ENCODE assay signal across 1 cellular context in the genomic region with DNA sequence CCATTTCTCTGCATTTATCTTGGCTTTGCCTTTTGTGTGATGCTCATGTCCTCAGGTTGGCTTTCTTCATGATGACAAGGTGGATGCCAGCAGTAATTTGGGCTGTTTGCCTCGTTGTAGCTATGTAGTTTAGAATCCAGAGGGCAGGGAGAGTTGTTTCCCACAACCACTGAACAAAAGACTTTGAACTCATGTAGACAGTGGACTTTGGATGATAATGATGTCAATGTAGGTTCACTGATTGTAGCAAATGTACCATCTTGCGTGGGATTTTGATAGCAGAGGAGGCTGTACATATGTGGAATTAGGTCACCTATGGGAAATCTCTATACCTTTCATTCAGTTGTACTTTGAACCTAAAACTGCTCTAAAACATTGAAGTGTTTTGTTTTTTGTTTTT.
TF ChIP-seq lines count a peak whose summit lies in the region.

No MANE protein-coding gene starts in this region.

TF ChIP-seq in HepG2, 621 proteins besides CTCF, POLR2A, EP300 and RAD21 (continued from another document):
- TF ChIP-seq KIAA2018 (CRISPR knock-in tag; IDR thresholded peaks at IDR 0.05; ENCODE audit: borderline replicate concordance) (no peak), ZNF552 (CRISPR knock-in tag; IDR thresholded peaks at IDR 0.05; ENCODE audit: borderline replicate concordance) (no peak), ZNF20 (CRISPR knock-in tag; IDR thresholded peaks at IDR 0.05) (no peak), THAP11 (CRISPR knock-in tag; IDR thresholded peaks at IDR 0.05) (no peak), NR3C1 (CRISPR knock-in tag; IDR thresholded peaks at IDR 0.05) (no peak)
TF ChIP-seq in HepG2: peak in this region for 6.
